Comparison of ENCODE assay signal across 10 cellular contexts in genomic region chr18:53153281-53153680, GRCh38.
DNase-seq lines count a peak whose midpoint lies in the region; ATAC-seq and TF ChIP-seq lines count a peak whose summit lies in the region.
"Had no signal": no experiment of that assay in that cellular context is flagged by ENCODE, and none has a peak within 500 bp of the region (broad histone marks: within the 10 kb centered on the region; RNA-seq: fewer than 3 reads in every experiment).

No MANE protein-coding gene starts in this region.

- H3K9me3 Mint-ChIP-seq in glutamatergic neuron (ENCODE audit: unreplicated experiment), result no peaks in the 10 kb centered on the region

- H4K20me1 ChIP-seq in OCI-LY1 (ENCODE audit: insufficient read depth, low read length) (no peaks in the 10 kb centered on the region), osteoblast (ENCODE audit: insufficient read depth, low read length) (no peaks in the 10 kb centered on the region)

- H3K4me3 ChIP-seq in OCI-LY1 (ENCODE audit: low read depth, low read length, poor library complexity, severe bottlenecking), result no peak overlapping the region
- H3K4me3 ChIP-seq in osteoblast (ENCODE audit: insufficient read depth, low read length), result no peak overlapping the region
- H3K4me3 ChIP-seq: upper lobe of left lung had no signal

- H2AFZ ChIP-seq in OCI-LY1 (ENCODE audit: low read length) (no peak overlapping the region), osteoblast (ENCODE audit: low read length) (no peak overlapping the region)

- H3K9ac ChIP-seq in OCI-LY1 (ENCODE audit: low read length), result no peak overlapping the region

- no peaks in the 10 kb centered on the region for H3F3A ChIP-seq in OCI-LY1 (ENCODE audit: insufficient read depth, low read length)

- H3K27ac ChIP-seq in OCI-LY1 (ENCODE audit: low read depth, low read length, poor library complexity, severe bottlenecking), result no peak overlapping the region
- no peak overlapping the region for H3K27ac ChIP-seq in osteoblast (ENCODE audit: low read depth, low read length)
- H3K27ac ChIP-seq: upper lobe of left lung had no signal

- no peak overlapping the region for H3K4me3 Mint-ChIP-seq in glutamatergic neuron (ENCODE audit: unreplicated experiment)

- H3K36me3 Mint-ChIP-seq in glutamatergic neuron (ENCODE audit: unreplicated experiment), result no peaks in the 10 kb centered on the region

- no peak overlapping the region for H3K27ac Mint-ChIP-seq in glutamatergic neuron (ENCODE audit: unreplicated experiment)

- H3K4me2 ChIP-seq in OCI-LY1 (ENCODE audit: low read length), result no peak overlapping the region
- H3K4me2 ChIP-seq in osteoblast (ENCODE audit: insufficient read depth, low read length), result no peak overlapping the region

- H3K9me3 ChIP-seq in OCI-LY1 (ENCODE audit: low read length), result no peaks in the 10 kb centered on the region
- no peaks in the 10 kb centered on the region for H3K9me3 ChIP-seq in osteoblast (ENCODE audit: low read depth, low read length)
- H3K9me3 ChIP-seq: upper lobe of left lung had no signal

- no peak for ATAC-seq in GM19351 (IDR thresholded peaks at IDR 0.05; ENCODE audit: unreplicated experiment)

- H3K4me1 ChIP-seq in OCI-LY1 (ENCODE audit: insufficient read depth, low read length, severe bottlenecking) (no peaks in the 10 kb centered on the region), osteoblast (ENCODE audit: insufficient read depth, low read length) (no peaks in the 10 kb centered on the region)
- H3K4me1 ChIP-seq: upper lobe of left lung had no signal

- TF ChIP-seq CTCF in GM12873 (IDR thresholded peaks at IDR 0.05; ENCODE audit: insufficient read depth, low read depth, low read length, missing control alignments) (peak; percentile 38), OCI-LY1 (IDR thresholded peaks at IDR 0.05; ENCODE audit: low read length) (peak; percentile 61), glutamatergic neuron (IDR thresholded peaks at IDR 0.05; ENCODE audit: partially characterized antibody, unreplicated experiment) (peak; percentile 79), osteoblast (IDR thresholded peaks at IDR 0.05; ENCODE audit: extremely low read depth, low read depth, low read length) (no peak)

- H3K4me1 Mint-ChIP-seq in glutamatergic neuron (ENCODE audit: low read depth, unreplicated experiment), result peaks cover 21% of the 10 kb centered on the region

- H3K79me2 ChIP-seq in OCI-LY1 (ENCODE audit: insufficient read depth, low read length), result no peaks in the 10 kb centered on the region
- H3K79me2 ChIP-seq in osteoblast (ENCODE audit: insufficient read depth, low read length), result no peaks in the 10 kb centered on the region

- DNase-seq in AML-193 (lab: John Stamatoyannopoulos, UW) (peak; percentile 15 to 24), glutamatergic neuron (peak; percentile 73), retina (no peak), NCI-H510A treated with DMSO at 0.1 percent for 48 hours (lab: John Stamatoyannopoulos, UW) (no peak), osteoblast (ENCODE audit: insufficient read length, low spot score, missing footprints) (no peak)
- DNase-seq: Calu3, upper lobe of left lung had no signal

- H3K36me3 ChIP-seq in OCI-LY1 (ENCODE audit: insufficient read depth, low read length) (no peaks in the 10 kb centered on the region), osteoblast (ENCODE audit: insufficient read depth, low read length) (no peaks in the 10 kb centered on the region)
- H3K36me3 ChIP-seq: upper lobe of left lung had no signal

- no peaks in the 10 kb centered on the region for H3K27me3 ChIP-seq in OCI-LY1 (ENCODE audit: insufficient read depth, low read length)
- H3K27me3 ChIP-seq in osteoblast (ENCODE audit: insufficient read depth, low read length), result no peaks in the 10 kb centered on the region
- H3K27me3 ChIP-seq: upper lobe of left lung had no signal

- no peaks in the 10 kb centered on the region for H3K9me2 ChIP-seq in OCI-LY1 (ENCODE audit: low read depth, low read length)

- H3K27me3 Mint-ChIP-seq in glutamatergic neuron (ENCODE audit: unreplicated experiment), result peaks cover 2% of the 10 kb centered on the region

Comparison
In these comparisons a context has a peak if more than half of its experiments do, and no peak if none do; other contexts are left out.
1. DNase-seq: peak in AML-193 (2 of 2) and glutamatergic neuron (single experiment); none in retina (single experiment), NCI-H510A treated with DMSO at 0.1 percent for 48 hours (single experiment) and osteoblast (single experiment).